1 cellular context compared by ENCODE assay signal in the genomic region with DNA sequence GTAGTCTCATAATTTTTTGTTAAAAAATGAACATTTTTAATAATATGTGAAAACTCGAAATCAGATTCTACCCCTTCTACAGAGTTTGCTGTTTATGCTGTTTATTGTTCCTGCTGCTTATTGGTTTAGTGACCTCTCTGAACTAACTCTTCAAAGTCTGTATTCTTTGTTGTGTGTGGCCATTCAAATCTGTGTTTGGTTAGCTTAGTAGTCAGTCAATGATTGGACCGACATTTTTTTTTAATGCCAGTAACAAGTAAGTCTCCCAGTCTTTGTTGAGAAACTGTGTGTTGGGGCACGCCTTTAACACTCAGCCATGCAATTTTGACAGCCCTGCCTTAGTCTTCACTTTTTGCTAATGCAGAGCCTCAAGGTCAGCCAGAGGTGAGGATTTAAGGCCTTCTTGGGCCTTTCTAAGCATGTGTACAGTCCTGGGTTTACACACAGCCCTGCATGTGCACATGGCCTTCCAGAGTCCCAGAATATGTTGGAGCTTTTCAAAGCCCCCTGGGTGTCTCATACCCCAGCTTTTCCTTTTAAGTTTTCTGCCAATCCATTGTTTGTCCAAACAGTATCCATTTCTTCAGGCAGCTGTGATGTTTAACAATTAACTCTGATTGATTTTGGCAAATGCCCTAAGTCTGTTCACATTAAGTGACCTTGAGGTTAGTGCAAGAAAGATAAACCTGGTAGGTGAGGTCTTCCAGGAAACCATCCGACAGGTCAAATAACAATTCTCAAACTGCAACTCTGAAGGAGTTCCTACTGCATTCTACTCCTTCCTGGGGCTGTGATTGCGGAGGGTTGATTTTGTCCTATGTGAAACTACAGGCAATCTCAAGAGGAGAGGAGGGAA.
TF ChIP-seq lines count a peak whose summit lies in the region.

No MANE protein-coding gene starts in this region.

TF ChIP-seq in HepG2, 621 proteins besides CTCF, POLR2A, EP300 and RAD21 (continued from another document):
- TF ChIP-seq, protein P1, sequence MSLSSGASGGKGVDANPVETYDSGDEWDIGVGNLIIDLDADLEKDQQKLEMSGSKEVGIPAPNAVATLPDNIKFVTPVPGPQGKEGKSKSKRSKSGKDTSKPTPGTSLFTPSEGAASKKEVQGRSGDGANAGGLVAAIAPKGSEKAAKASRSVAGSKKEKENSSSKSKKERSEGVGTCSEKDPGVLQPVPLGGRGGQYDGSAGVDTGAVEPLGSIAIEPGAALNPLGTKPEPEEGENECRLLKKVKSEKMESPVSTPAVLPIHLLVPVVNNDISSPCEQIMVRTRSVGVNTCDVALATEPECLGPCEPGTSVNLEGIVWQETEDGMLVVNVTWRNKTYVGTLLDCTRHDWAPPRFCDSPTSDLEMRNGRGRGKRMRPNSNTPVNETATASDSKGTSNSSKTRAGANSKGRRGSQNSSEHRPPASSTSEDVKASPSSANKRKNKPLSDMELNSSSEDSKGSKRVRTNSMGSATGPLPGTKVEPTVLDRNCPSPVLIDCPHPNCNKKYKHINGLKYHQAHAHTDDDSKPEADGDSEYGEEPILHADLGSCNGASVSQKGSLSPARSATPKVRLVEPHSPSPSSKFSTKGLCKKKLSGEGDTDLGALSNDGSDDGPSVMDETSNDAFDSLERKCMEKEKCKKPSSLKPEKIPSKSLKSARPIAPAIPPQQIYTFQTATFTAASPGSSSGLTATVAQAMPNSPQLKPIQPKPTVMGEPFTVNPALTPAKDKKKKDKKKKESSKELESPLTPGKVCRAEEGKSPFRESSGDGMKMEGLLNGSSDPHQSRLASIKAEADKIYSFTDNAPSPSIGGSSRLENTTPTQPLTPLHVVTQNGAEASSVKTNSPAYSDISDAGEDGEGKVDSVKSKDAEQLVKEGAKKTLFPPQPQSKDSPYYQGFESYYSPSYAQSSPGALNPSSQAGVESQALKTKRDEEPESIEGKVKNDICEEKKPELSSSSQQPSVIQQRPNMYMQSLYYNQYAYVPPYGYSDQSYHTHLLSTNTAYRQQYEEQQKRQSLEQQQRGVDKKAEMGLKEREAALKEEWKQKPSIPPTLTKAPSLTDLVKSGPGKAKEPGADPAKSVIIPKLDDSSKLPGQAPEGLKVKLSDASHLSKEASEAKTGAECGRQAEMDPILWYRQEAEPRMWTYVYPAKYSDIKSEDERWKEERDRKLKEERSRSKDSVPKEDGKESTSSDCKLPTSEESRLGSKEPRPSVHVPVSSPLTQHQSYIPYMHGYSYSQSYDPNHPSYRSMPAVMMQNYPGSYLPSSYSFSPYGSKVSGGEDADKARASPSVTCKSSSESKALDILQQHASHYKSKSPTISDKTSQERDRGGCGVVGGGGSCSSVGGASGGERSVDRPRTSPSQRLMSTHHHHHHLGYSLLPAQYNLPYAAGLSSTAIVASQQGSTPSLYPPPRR (CRISPR knock-in tag; IDR thresholded peaks at IDR 0.05; ENCODE audit: borderline replicate concordance), result no peak
- TF ChIP-seq, protein P2, sequence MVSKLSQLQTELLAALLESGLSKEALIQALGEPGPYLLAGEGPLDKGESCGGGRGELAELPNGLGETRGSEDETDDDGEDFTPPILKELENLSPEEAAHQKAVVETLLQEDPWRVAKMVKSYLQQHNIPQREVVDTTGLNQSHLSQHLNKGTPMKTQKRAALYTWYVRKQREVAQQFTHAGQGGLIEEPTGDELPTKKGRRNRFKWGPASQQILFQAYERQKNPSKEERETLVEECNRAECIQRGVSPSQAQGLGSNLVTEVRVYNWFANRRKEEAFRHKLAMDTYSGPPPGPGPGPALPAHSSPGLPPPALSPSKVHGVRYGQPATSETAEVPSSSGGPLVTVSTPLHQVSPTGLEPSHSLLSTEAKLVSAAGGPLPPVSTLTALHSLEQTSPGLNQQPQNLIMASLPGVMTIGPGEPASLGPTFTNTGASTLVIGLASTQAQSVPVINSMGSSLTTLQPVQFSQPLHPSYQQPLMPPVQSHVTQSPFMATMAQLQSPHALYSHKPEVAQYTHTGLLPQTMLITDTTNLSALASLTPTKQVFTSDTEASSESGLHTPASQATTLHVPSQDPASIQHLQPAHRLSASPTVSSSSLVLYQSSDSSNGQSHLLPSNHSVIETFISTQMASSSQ (IDR thresholded peaks at IDR 0.05; ENCODE audit: low read depth), result peak; percentile 47; the same call in 1 of the 2 replicates
- TF ChIP-seq, protein P2 (CRISPR knock-in tag; IDR thresholded peaks at IDR 0.05; ENCODE audit: borderline replicate concordance), result no peak
- TF ChIP-seq, protein P3, sequence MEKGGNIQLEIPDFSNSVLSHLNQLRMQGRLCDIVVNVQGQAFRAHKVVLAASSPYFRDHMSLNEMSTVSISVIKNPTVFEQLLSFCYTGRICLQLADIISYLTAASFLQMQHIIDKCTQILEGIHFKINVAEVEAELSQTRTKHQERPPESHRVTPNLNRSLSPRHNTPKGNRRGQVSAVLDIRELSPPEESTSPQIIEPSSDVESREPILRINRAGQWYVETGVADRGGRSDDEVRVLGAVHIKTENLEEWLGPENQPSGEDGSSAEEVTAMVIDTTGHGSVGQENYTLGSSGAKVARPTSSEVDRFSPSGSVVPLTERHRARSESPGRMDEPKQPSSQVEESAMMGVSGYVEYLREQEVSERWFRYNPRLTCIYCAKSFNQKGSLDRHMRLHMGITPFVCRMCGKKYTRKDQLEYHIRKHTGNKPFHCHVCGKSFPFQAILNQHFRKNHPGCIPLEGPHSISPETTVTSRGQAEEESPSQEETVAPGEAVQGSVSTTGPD (CRISPR knock-in tag; IDR thresholded peaks at IDR 0.05), result no peak
- TF ChIP-seq FOXO1 (CRISPR knock-in tag; IDR thresholded peaks at IDR 0.05), result no peak; the same call in 1 of the 2 replicates
